Comparison of ENCODE assay signal across 15 cellular contexts in genomic region chr3:60536420-60536819, GRCh38.
DNase-seq lines count a peak whose midpoint lies in the region; ATAC-seq and TF ChIP-seq lines count a peak whose summit lies in the region.
"Had no signal": no experiment of that assay in that cellular context is flagged by ENCODE, and none has a peak within 500 bp of the region (broad histone marks: within the 10 kb centered on the region; RNA-seq: fewer than 3 reads in every experiment).

No MANE protein-coding gene starts in this region.

- in situ Hi-C loops in GM13976 (cut with MboI; ENCODE audit: low sequenced_read_pairs, unreplicated experiment), result no loop called here

- ATAC-seq in HG02943 (IDR thresholded peaks at IDR 0.05; ENCODE audit: low read depth, unreplicated experiment) (peak; percentile 80), SK-N-SH treated with all-trans-retinoic acid at 6 μM for 48 hours (no peak), HG02870 (IDR thresholded peaks at IDR 0.05; ENCODE audit: unreplicated experiment) (no peak)

- peak; percentile 30 for DNase-seq in GM13976 (ENCODE audit: low spot score)
- peak; percentile 87 for DNase-seq in NCI-H2029 (lab: John Stamatoyannopoulos, UW)
- DNase-seq in kidney tubule cell (ENCODE audit: low spot score), result peak; percentile 92
- DNase-seq in cortex of kidney (lab: John Stamatoyannopoulos, UW), result no peak
- no peak for DNase-seq in stimulated activated CD4-positive, alpha-beta T cell treated with anti-CD3 and anti-CD28 coated beads, Interleukin-1b, Interleukin-23, amount 100 ng/mL, for 48 hours
- DNase-seq: activated CD8-positive, alpha-beta memory T cell treated with anti-CD3 and anti-CD28 coated beads, Interleukin-2, amount 50 U/mL, for 4 hours; adrenal gland; CD4-positive, CD25-positive, alpha-beta regulatory T cell; colonic mucosa; NCI-H2171; Right ventricle myocardium superior; WERI-Rb-1 had no signal

- TF ChIP-seq CTCF in GM13976 (IDR thresholded peaks at IDR 0.05; ENCODE audit: borderline replicate concordance, control extremely low read depth, extremely low read depth, insufficient read depth, missing control alignments), result no peak

TF ChIP-seq in SK-N-SH treated with all-trans-retinoic acid at 6 μM for 48 hours, 23 proteins besides CTCF, POLR2A, EP300 and RAD21:
- TF ChIP-seq SNAI2 (CRISPR knock-in tag; IDR thresholded peaks at IDR 0.05), result no peak
- TF ChIP-seq GLIS3 (CRISPR knock-in tag; IDR thresholded peaks at IDR 0.05), result no peak
- TF ChIP-seq BACH2 (CRISPR knock-in tag; IDR thresholded peaks at IDR 0.05; ENCODE audit: borderline replicate concordance), result no peak
- TF ChIP-seq CREB5 (CRISPR knock-in tag; IDR thresholded peaks at IDR 0.05; ENCODE audit: low read depth), result no peak
- TF ChIP-seq ZC3H10 (CRISPR knock-in tag; IDR thresholded peaks at IDR 0.05), result no peak
- TF ChIP-seq PPARA (CRISPR knock-in tag; IDR thresholded peaks at IDR 0.05; ENCODE audit: borderline replicate concordance), result no peak
- TF ChIP-seq TCF4 (CRISPR knock-in tag; IDR thresholded peaks at IDR 0.05; ENCODE audit: borderline replicate concordance), result no peak
- no peak for TF ChIP-seq TSHZ2 (CRISPR knock-in tag; IDR thresholded peaks at IDR 0.05)
- TF ChIP-seq RARB (CRISPR knock-in tag; IDR thresholded peaks at IDR 0.05), result no peak
- no peak for TF ChIP-seq ARNTL (CRISPR knock-in tag; IDR thresholded peaks at IDR 0.05; ENCODE audit: borderline replicate concordance, low read depth)
- TF ChIP-seq CSDC2 (CRISPR knock-in tag; IDR thresholded peaks at IDR 0.05), result no peak
- no peak for TF ChIP-seq CSRNP3 (CRISPR knock-in tag; IDR thresholded peaks at IDR 0.05)
- no peak for TF ChIP-seq POU6F1 (CRISPR knock-in tag; IDR thresholded peaks at IDR 0.05; ENCODE audit: borderline replicate concordance, low read depth)
- no peak for TF ChIP-seq OSR1 (CRISPR knock-in tag; IDR thresholded peaks at IDR 0.05)
- no peak for TF ChIP-seq ZFP3 (CRISPR knock-in tag; IDR thresholded peaks at IDR 0.05)
- TF ChIP-seq ZNF565 (CRISPR knock-in tag; conservative IDR thresholded peaks at IDR 0.05; ENCODE audit: low read depth), result no peak
- TF ChIP-seq TOX (CRISPR knock-in tag; IDR thresholded peaks at IDR 0.05; ENCODE audit: borderline replicate concordance), result no peak
- no peak for TF ChIP-seq ISL1 (CRISPR knock-in tag; IDR thresholded peaks at IDR 0.05)

Comparison
In these comparisons a context has a peak if more than half of its experiments do, and no peak if none do; other contexts are left out.
1. DNase-seq: peak in GM13976 (single experiment), NCI-H2029 (single experiment) and kidney tubule cell (single experiment); none in cortex of kidney (single experiment) and stimulated activated CD4-positive, alpha-beta T cell treated with anti-CD3 and anti-CD28 coated beads, Interleukin-1b, Interleukin-23, amount 100 ng/mL, for 48 hours (single experiment).